12 cellular contexts compared by ENCODE assay signal in genomic region chr15:83164409-83165404, GRCh38. TPM values are rescaled to one million over a fixed set of nuclear protein-coding genes. Genes with fewer than 3 reads are reported as not detected.
DNase-seq lines count a peak whose midpoint lies in the region; ATAC-seq and TF ChIP-seq lines count a peak whose summit lies in the region.
"Had no signal": no experiment of that assay in that cellular context is flagged by ENCODE, and none has a peak within 500 bp of the region (broad histone marks: within the 10 kb centered on the region; RNA-seq: fewer than 3 reads in every experiment).

No MANE protein-coding gene starts in this region.

- H4K8ac ChIP-seq in IMR-90 (ENCODE audit: low read depth in 2 of 2, low read length in 2 of 2): peak overlapping the region in 1 of 2 experiments; percentile 34; a peak in 2 of 4 replicates

- 0 out of 2 replicates have a peak, but pooled peaks cover 4% of the 10 kb centered on the region for H3K9me1 ChIP-seq in IMR-90 (ENCODE audit: insufficient read depth, low read length)

- H3K9me3 ChIP-seq in CD8-positive, alpha-beta T cell (ENCODE audit: low read length): peaks cover 6% of the 10 kb centered on the region
- peaks cover 5% of the 10 kb centered on the region for H3K9me3 ChIP-seq in IMR-90 (ENCODE audit: control insufficient read depth, insufficient read depth, low read length)
- peaks cover 4% of the 10 kb centered on the region; the same call in 1 of the 2 replicates for H3K9me3 ChIP-seq in SJCRH30 (replicated peaks)
- H3K9me3 ChIP-seq: ovary had no signal

- TF ChIP-seq RAD21 in IMR-90 (IDR thresholded peaks at IDR 0.05; ENCODE audit: low read length): no peak

- peak; percentile 74 for ATAC-seq in CD8-positive, alpha-beta T cell
- peak; percentile 84 for ATAC-seq in IMR-90 (ENCODE audit: low read depth)
- ATAC-seq in activated naive CD8-positive, alpha-beta T cell treated with anti-CD3 and anti-CD28 coated beads, Interleukin-2, amount 50 U/mL, for 24 hours: peak; percentile 36

- H3K27me3 Mint-ChIP-seq in CD8-positive, alpha-beta T cell (ENCODE audit: low read depth): peaks cover 3% of the 10 kb centered on the region
- H3K27me3 Mint-ChIP-seq in activated naive CD8-positive, alpha-beta T cell treated with anti-CD3 and anti-CD28 coated beads, Interleukin-2, amount 50 U/mL, for 24 hours: peaks cover 17% of the 10 kb centered on the region
- peaks cover 0 to 1% (median 1%) of the 10 kb centered on the region in 3 donors for H3K27me3 Mint-ChIP-seq in CD14-positive monocyte (ENCODE audit: low read depth in 3 of 3)

- no peak for TF ChIP-seq CTCF in CD8-positive, alpha-beta T cell (IDR thresholded peaks at IDR 0.05)
- no peak for TF ChIP-seq CTCF in IMR-90 (conservative IDR thresholded peaks at IDR 0.05; ENCODE audit: low read depth, low read length)
- no peak for TF ChIP-seq CTCF in CD14-positive monocyte (IDR thresholded peaks at IDR 0.05)

- peak overlapping the region; percentile 33; the same call in 1 of the 2 replicates for H2BK20ac ChIP-seq in IMR-90 (ENCODE audit: low read depth, low read length)

- peaks cover 19% of the 10 kb centered on the region for H3K4me1 Mint-ChIP-seq in CD8-positive, alpha-beta T cell (ENCODE audit: low read depth)
- peaks cover 19% of the 10 kb centered on the region for H3K4me1 Mint-ChIP-seq in activated naive CD8-positive, alpha-beta T cell treated with anti-CD3 and anti-CD28 coated beads, Interleukin-2, amount 50 U/mL, for 24 hours
- no peaks in the 10 kb centered on the region for H3K4me1 Mint-ChIP-seq in CD14-positive monocyte

- peak overlapping the region; percentile 38 for H2BK120ac ChIP-seq in IMR-90 (ENCODE audit: low read depth, low read length)

- peaks cover 28 to 63% of the 10 kb centered on the region in 2 experiments for H3K79me1 ChIP-seq in IMR-90 (ENCODE audit: low read depth in 1 of 2, low read length in 2 of 2)

- H3K36me3 Mint-ChIP-seq in CD8-positive, alpha-beta T cell: peaks cover 7% of the 10 kb centered on the region
- H3K36me3 Mint-ChIP-seq in activated naive CD8-positive, alpha-beta T cell treated with anti-CD3 and anti-CD28 coated beads, Interleukin-2, amount 50 U/mL, for 24 hours (ENCODE audit: low read depth): no peaks in the 10 kb centered on the region
- no peaks in the 10 kb centered on the region for H3K36me3 Mint-ChIP-seq in CD14-positive monocyte

- H2BK5ac ChIP-seq in IMR-90 (ENCODE audit: low read depth, low read length, poor library complexity, severe bottlenecking): peak overlapping the region; percentile 76

- no peak for TF ChIP-seq POLR2A in IMR-90 (IDR thresholded peaks at IDR 0.05; ENCODE audit: low read depth, low read length)

- peak overlapping the region; percentile 34 for H3K23ac ChIP-seq in IMR-90 (ENCODE audit: low read depth, low read length)

- no peak overlapping the region for H3K27ac ChIP-seq in CD8-positive, alpha-beta T cell (ENCODE audit: low read depth, low read length)
- H3K27ac ChIP-seq in IMR-90 (ENCODE audit: insufficient read depth, low read length) (no peak overlapping the region), SJCRH30 (no peak overlapping the region)
- H3K27ac ChIP-seq: ovary, VCaP had no signal

- H3K4me3 ChIP-seq in CD8-positive, alpha-beta T cell (ENCODE audit: low read depth, low read length): no peak overlapping the region
- H3K4me3 ChIP-seq in IMR-90 (ENCODE audit: insufficient read depth, low read depth, low read length) (no peak overlapping the region), SJCRH30 (no peak overlapping the region)
- H3K4me3 ChIP-seq: ovary had no signal

- H2AK9ac ChIP-seq in IMR-90 (replicated peaks; ENCODE audit: low read depth, low read length, poor library complexity): no peak overlapping the region

- peak overlapping the region; percentile 20 for H3K14ac ChIP-seq in IMR-90 (replicated peaks; ENCODE audit: low read depth, low read length)

- no peaks in the 10 kb centered on the region for H3K36me3 ChIP-seq in CD8-positive, alpha-beta T cell (ENCODE audit: insufficient read depth, low read length)
- H3K36me3 ChIP-seq in IMR-90 (ENCODE audit: control insufficient read depth, insufficient read depth, low read length) (no peaks in the 10 kb centered on the region), SJCRH30 (no peaks in the 10 kb centered on the region; the same call in 1 of the 2 replicates)
- H3K36me3 ChIP-seq: ovary had no signal

- no peaks in the 10 kb centered on the region for H3K27me3 ChIP-seq in CD8-positive, alpha-beta T cell (ENCODE audit: insufficient read depth, low read length)
- H3K27me3 ChIP-seq in IMR-90 (ENCODE audit: control insufficient read depth, insufficient read depth, low read length) (no peaks in the 10 kb centered on the region), SJCRH30 (no peaks in the 10 kb centered on the region)
- H3K27me3 ChIP-seq: ovary had no signal

- H4K91ac ChIP-seq in IMR-90 (ENCODE audit: insufficient read depth, low read depth, low read length): no peak overlapping the region

- dilution Hi-C loops in IMR-90 (cut with HindIII; ENCODE audit: low sequenced_read_pairs, unreplicated experiment): no loop called here

- H3K4me3 Mint-ChIP-seq in CD8-positive, alpha-beta T cell: peak overlapping the region; percentile 6
- no peak overlapping the region for H3K4me3 Mint-ChIP-seq in activated naive CD8-positive, alpha-beta T cell treated with anti-CD3 and anti-CD28 coated beads, Interleukin-2, amount 50 U/mL, for 24 hours
- H3K4me3 Mint-ChIP-seq in CD14-positive monocyte: no peak overlapping the region

- peak overlapping the region; percentile 50; the same call in 1 of the 2 replicates for H3K4me2 ChIP-seq in IMR-90 (ENCODE audit: low read depth, low read length)

- H3K9me3 Mint-ChIP-seq in CD8-positive, alpha-beta T cell: peaks cover 13% of the 10 kb centered on the region
- H3K9me3 Mint-ChIP-seq in activated naive CD8-positive, alpha-beta T cell treated with anti-CD3 and anti-CD28 coated beads, Interleukin-2, amount 50 U/mL, for 24 hours: peaks cover 24% of the 10 kb centered on the region
- peaks cover 8 to 29% (median 19%) of the 10 kb centered on the region in 7 donors for H3K9me3 Mint-ChIP-seq in CD14-positive monocyte

- no peak for DNase-seq in CD8-positive, alpha-beta T cell
- peak; percentile 86 for DNase-seq in IMR-90
- DNase-seq in activated naive CD8-positive, alpha-beta T cell treated with anti-CD3 and anti-CD28 coated beads, Interleukin-2, amount 50 U/mL, for 24 hours: no peak
- DNase-seq in glomerular visceral epithelial cell (ENCODE audit: extremely low spot score): peak; percentile 7
- no peak for DNase-seq in SJCRH30
- DNase-seq in activated gamma-delta T cell (lab: John Stamatoyannopoulos, UW): no peak
- no peak for DNase-seq in CD14-positive monocyte (ENCODE audit: low spot score)
- no peak for DNase-seq in GDM1 (lab: John Stamatoyannopoulos, UW)
- DNase-seq: anterior cingulate cortex, NCI-H2029 treated with DMSO at 0.1 percent for 48 hours, ovary had no signal

- no peak overlapping the region for H2AK5ac ChIP-seq in IMR-90 (ENCODE audit: low read depth, low read length)

- peaks cover 4% of the 10 kb centered on the region for H3K4me1 ChIP-seq in CD8-positive, alpha-beta T cell (ENCODE audit: insufficient read depth, low read length)
- peaks cover 2% of the 10 kb centered on the region; the same call in 1 of the 2 replicates for H3K4me1 ChIP-seq in IMR-90 (ENCODE audit: control insufficient read depth, insufficient read depth, low read length)
- no peaks in the 10 kb centered on the region for H3K4me1 ChIP-seq in SJCRH30

- H2BK15ac ChIP-seq in IMR-90 (ENCODE audit: low read depth, low read length): peak overlapping the region; percentile 3; the same call in 1 of the 3 replicates

- H4K20me1 ChIP-seq in IMR-90 (ENCODE audit: insufficient read depth, low read length): peaks cover 10% of the 10 kb centered on the region; the same call in 1 of the 2 replicates

- in situ Hi-C loops in IMR-90 (cut with MboI; ENCODE audit: low sequenced_read_pairs): no loop called here

- no peak overlapping the region; the same call in 1 of the 2 replicates for H3K18ac ChIP-seq in IMR-90 (ENCODE audit: low read depth, low read length)

- CTCF ChIA-PET in CD8-positive, alpha-beta T cell (lab: Charles Lee): no interaction called here
- CTCF ChIA-PET in IMR-90 (lab: Yijun Ruan, JAX): no interaction called here

- peak overlapping the region; percentile 42 for H3K4ac ChIP-seq in IMR-90 (ENCODE audit: low read depth, low read length)

- 100% methylated on average over 1 of the region's 4 CpGs; no CpG with 5 or more reads in 1 of the 2 experiments for WGBS in IMR-90 (ENCODE audit: extremely low coverage in 2 of 2, insufficient read length in 1 of 2), 2 experiments

- intact Hi-C loops in CD8-positive, alpha-beta T cell (cut with DNase I, micrococcal nuclease): no loop called here
- intact Hi-C loops in IMR-90 (cut with micrococcal nuclease) (loop anchor here (5.0 kb wide), 1 partner anchor 38 kb away; no protein-coding TSS in a partner anchor), CD14-positive monocyte (cut with micrococcal nuclease) (no loop called here)

- no peak overlapping the region for H4K5ac ChIP-seq in IMR-90 (ENCODE audit: low read depth, low read length)

- BruUV-seq in IMR-90 (replicated peaks; lab: Mats Ljungman, UMichigan): no TSS peak

- POLR2A ChIA-PET in CD8-positive, alpha-beta T cell (lab: Charles Lee): no interaction called here
- POLR2A ChIA-PET in IMR-90 (lab: Charles Lee; ENCODE audit: unreplicated experiment): interaction anchor here (0.5 kb wide), 1 partner anchor 10 kb away, joined by 4 read pairs; no protein-coding TSS in a partner anchor

- H3K9ac ChIP-seq in IMR-90 (ENCODE audit: low read depth, low read length): no peak overlapping the region; the same call in 1 of the 2 replicates

- H3K56ac ChIP-seq in IMR-90 (ENCODE audit: extremely low read depth, insufficient read depth, low read length): no peak overlapping the region

- H2AFZ ChIP-seq in IMR-90 (replicated peaks; ENCODE audit: low read length, poor library complexity): no peak overlapping the region

- peak overlapping the region; percentile 75 for H3K27ac Mint-ChIP-seq in CD8-positive, alpha-beta T cell
- H3K27ac Mint-ChIP-seq in activated naive CD8-positive, alpha-beta T cell treated with anti-CD3 and anti-CD28 coated beads, Interleukin-2, amount 50 U/mL, for 24 hours: peak overlapping the region; percentile 66
- no peak overlapping the region for H3K27ac Mint-ChIP-seq in CD14-positive monocyte

RNA-seq across cellular contexts. Expression of gene HDGFL3, which starts 42.9 kb away (rescaled TPM):
- 10 to 100 TPM; 12.7 to 15.5 TPM for total RNA-seq in CD8-positive, alpha-beta T cell
- total RNA-seq in IMR-90 (2012; rRNA removed): 9.5 and 31.4 TPM in 2 replicates
- polyA plus RNA-seq in IMR-90 (2012; rRNA removed) (18.1 and 19.6 TPM in 2 replicates), CD14-positive monocyte (1 to 10 TPM in 1 of 2 donors, under 1 TPM in 1; 0.69 to 1.1 TPM)
- 1.4 and 2.0 TPM in 2 replicates for polyA plus RNA-seq in IMR-90 (2012; cell fraction: cytosol; rRNA removed)
- 1.0 and 5.2 TPM in 2 replicates for polyA plus RNA-seq in IMR-90 (2012; cell fraction: nucleus; rRNA removed; ENCODE audit: low replicate concordance)
- total RNA-seq in SJCRH30 (2014; rRNA removed; shearing (Covaris generic)): 71.6 and 75.2 TPM in 2 replicates

RNA-seq across cellular contexts. Expression of gene TM6SF1, which starts 57.3 kb away (rescaled TPM):
- total RNA-seq in CD8-positive, alpha-beta T cell: not detected
- total RNA-seq in IMR-90 (2012; rRNA removed): 1.6 and 1.9 TPM in 2 replicates
- polyA plus RNA-seq in IMR-90 (2012; rRNA removed) (1.3 and 1.9 TPM in 2 replicates), CD14-positive monocyte (10 to 100 TPM; 35.4 to 46.0 TPM)
- 1.1 and 1.8 TPM in 2 replicates for polyA plus RNA-seq in IMR-90 (2012; cell fraction: cytosol; rRNA removed)
- polyA plus RNA-seq in IMR-90 (2012; cell fraction: nucleus; rRNA removed; ENCODE audit: low replicate concordance): 1.1 and 2.5 TPM in 2 replicates
- total RNA-seq in SJCRH30 (2014; rRNA removed; shearing (Covaris generic)): 4.1 and 5.4 TPM in 2 replicates

Comparison
In these comparisons a context has a peak if more than half of its experiments do, and no peak if none do; other contexts are left out.
1. DNase-seq: peak in IMR-90 (single experiment) and glomerular visceral epithelial cell (single experiment); none in CD8-positive, alpha-beta T cell (0 of 7), activated naive CD8-positive, alpha-beta T cell treated with anti-CD3 and anti-CD28 coated beads, Interleukin-2, amount 50 U/mL, for 24 hours (single experiment), SJCRH30 (0 of 2), activated gamma-delta T cell (single experiment), CD14-positive monocyte (single experiment) and GDM1 (single experiment).
2. H3K27ac Mint-ChIP-seq: peak in CD8-positive, alpha-beta T cell (single experiment) and activated naive CD8-positive, alpha-beta T cell treated with anti-CD3 and anti-CD28 coated beads, Interleukin-2, amount 50 U/mL, for 24 hours (single experiment); none in CD14-positive monocyte (0 of 7).
3. Peak in every context shown above with its lines, with median percentiles within 50 percentile points of each other: ATAC-seq.